ENCODE assay signal across 13 cellular contexts in the genomic region with DNA sequence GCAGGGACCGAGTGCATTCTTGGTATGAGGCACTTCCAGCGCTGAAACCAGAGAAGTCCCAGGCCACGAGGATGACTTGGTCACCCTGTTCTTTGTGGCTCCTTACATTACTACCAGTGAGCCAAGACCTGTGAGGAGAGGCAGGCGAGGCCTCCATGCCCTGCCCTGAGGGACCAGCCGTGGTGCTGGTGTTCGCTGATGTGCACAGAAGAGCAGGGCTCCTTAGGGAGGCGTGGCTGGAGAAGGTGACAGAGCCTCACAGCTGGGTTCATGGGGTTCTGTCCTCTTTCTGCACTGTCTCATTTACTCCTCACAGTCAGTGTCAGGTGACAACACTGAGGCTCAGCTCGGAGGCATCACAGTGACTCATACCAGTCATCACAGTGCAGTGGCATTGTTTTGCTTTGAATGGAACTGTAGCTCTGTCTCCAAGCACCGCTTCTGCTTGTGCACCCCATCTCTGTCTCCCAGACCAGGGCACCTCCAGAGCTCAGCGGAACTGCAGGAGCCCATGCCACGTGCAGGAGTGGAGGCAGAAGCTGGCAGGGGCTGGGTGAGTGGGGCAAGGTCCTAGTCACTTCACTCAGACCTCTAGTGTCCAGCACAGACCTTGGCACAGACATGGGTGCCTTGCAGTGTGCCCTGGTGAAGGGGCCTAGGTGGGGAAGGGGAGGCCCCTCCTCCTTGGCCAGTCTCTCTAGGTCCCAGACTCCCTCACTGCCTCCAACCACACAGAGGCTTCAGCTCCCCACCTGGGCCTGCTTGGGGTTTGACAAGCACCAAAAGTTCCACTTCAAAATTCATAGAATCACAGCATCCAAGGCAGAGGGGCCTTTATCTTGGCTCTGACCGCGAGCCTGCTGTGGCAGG.
A peak's percentile ranks its signal among the peaks of the same experiment; 100 is the strongest.
DNase-seq lines count a peak whose midpoint lies in the region; ATAC-seq and TF ChIP-seq lines count a peak whose summit lies in the region.
"Had no signal": no experiment of that assay in that cellular context is flagged by ENCODE, and none has a peak within 500 bp of the region (broad histone marks: within the 10 kb centered on the region; RNA-seq: fewer than 3 reads in every experiment).

No MANE protein-coding gene starts in this region.

- POLR2A ChIA-PET in GM10248 (lab: Yijun Ruan, JAX) = no interaction called here

- H3K9me3 ChIP-seq in NT2/D1 (ENCODE audit: insufficient read depth, low read length) = no peaks in the 10 kb centered on the region
- H3K9me3 ChIP-seq: Caco-2 had no signal

- no peak for TF ChIP-seq CTCF in GM10248 (IDR thresholded peaks at IDR 0.05; ENCODE audit: control extremely low read depth, extremely low read depth, low read depth, missing control alignments)

- H3K36me3 ChIP-seq in NT2/D1 (ENCODE audit: insufficient read depth, insufficient read length, low read length) = no peaks in the 10 kb centered on the region
- H3K36me3 ChIP-seq: neural progenitor cell had no signal

- H3K4me1 ChIP-seq in NT2/D1 (ENCODE audit: insufficient read depth, insufficient read length) = peaks cover 29% of the 10 kb centered on the region
- H3K4me1 ChIP-seq: Caco-2, neural progenitor cell had no signal

- DNase-seq in GM10248 (ENCODE audit: extremely low spot score) (peak; percentile 10), NT2/D1 (ENCODE audit: low read depth, low spot score) (peak; percentile 27), foreskin melanocyte (peak; percentile 66), superior temporal gyrus (ENCODE audit: extremely low spot score) (no peak), 8988T (no peak), Right ventricle myocardium superior (no peak)
- peak; percentile 11 for DNase-seq in stimulated activated CD8-positive, alpha-beta memory T cell treated with anti-CD3 and anti-CD28 coated beads, Interleukin-4, amount 100 ng/mL, for 48 hours
- DNase-seq: activated CD4-positive, CD25-positive, alpha-beta regulatory T cell; activated naive CD4-positive, alpha-beta T cell treated with anti-CD3 and anti-CD28 coated beads, Interleukin-2, amount 50 U/mL, for 16 hours; Caco-2; left colon; NCI-H510A treated with DMSO at 0.1 percent for 48 hours had no signal

- intact Hi-C loops in Right ventricle myocardium superior (cut with DNase I) = no loop called here

- CTCF ChIA-PET in GM10248 (lab: Yijun Ruan, JAX) = no interaction called here

- no peaks in the 10 kb centered on the region for H3K27me3 ChIP-seq in NT2/D1 (ENCODE audit: insufficient read depth, insufficient read length)
- H3K27me3 ChIP-seq: neural progenitor cell had no signal

- no peak for ATAC-seq in Right ventricle myocardium superior (ENCODE audit: poor library complexity)
- ATAC-seq: left colon had no signal

- no peak overlapping the region for H3K9ac ChIP-seq in NT2/D1 (ENCODE audit: insufficient read length, low read depth)
- H3K9ac ChIP-seq: neural progenitor cell had no signal

- H3K4me3 ChIP-seq in NT2/D1 (ENCODE audit: insufficient read length, low read depth) = no peak overlapping the region
- H3K4me3 ChIP-seq: neural progenitor cell had no signal

Comparison
In these comparisons a context has a peak if more than half of its experiments do, and no peak if none do; other contexts are left out.
1. DNase-seq: peak in GM10248 (single experiment), NT2/D1 (single experiment), foreskin melanocyte (single experiment) and stimulated activated CD8-positive, alpha-beta memory T cell treated with anti-CD3 and anti-CD28 coated beads, Interleukin-4, amount 100 ng/mL, for 48 hours (single experiment); none in superior temporal gyrus (single experiment), 8988T (single experiment) and Right ventricle myocardium superior (single experiment).